Comparison of ENCODE assay signal across 17 cellular contexts in genomic region chr3:181384970-181385369, GRCh38.
"Had no signal": no experiment of that assay in that cellular context is flagged by ENCODE, and none has a peak within 500 bp of the region (broad histone marks: within the 10 kb centered on the region; RNA-seq: fewer than 3 reads in every experiment).

No MANE protein-coding gene starts in this region.

- DNase-seq: activated CD4-positive, alpha-beta T cell treated with anti-CD3 and anti-CD28 coated beads for 48 hours; activated CD8-positive, alpha-beta T cell treated with anti-CD3 and anti-CD28 coated beads for 36 hours; activated effector memory CD4-positive, alpha-beta T cell treated with anti-CD3 and anti-CD28 coated beads, Interleukin-2, amount 50 U/mL, for 16 hours; activated T-cell treated with anti-CD3 and anti-CD28 coated beads, Interleukin-2, amount 50 U/mL, for 4 hours; cortex of kidney; effector CD4-positive, alpha-beta T cell; foreskin melanocyte; heart left ventricle; ovary; stimulated activated CD4-positive, alpha-beta T cell treated with anti-CD3 and anti-CD28 coated beads, Interleukin-2, amount 100 ng/mL, for 48 hours; stimulated activated naive B cell treated with anti-CD40 and anti-IgM and Interleukin-4, amounts not matched to agents 10 μg/mL and 1 μg/mL and 100 μg/mL, for 72 hours; tibial artery; uterus had no signal

- H3K27ac ChIP-seq: heart left ventricle, ovary, tibial artery, uterus had no signal

- H3K9me3 Mint-ChIP-seq: neural crest cell had no signal

- H3K36me3 ChIP-seq: heart left ventricle, ovary, tibial artery, uterus had no signal

- ATAC-seq: activated CD8-positive, alpha-beta T cell treated with anti-CD3 and anti-CD28 coated beads for 36 hours; activated naive CD4-positive, alpha-beta T cell treated with anti-CD3 and anti-CD28 coated beads, Interleukin-2, amount 50 U/mL, for 72 hours; activated T-cell treated with anti-CD3 and anti-CD28 coated beads, Interleukin-2, amount 50 U/mL, for 4 hours; heart left ventricle had no signal

- H3K4me1 ChIP-seq: heart left ventricle, tibial artery, uterus had no signal

- H3K27ac Mint-ChIP-seq: activated CD8-positive, alpha-beta T cell treated with anti-CD3 and anti-CD28 coated beads for 36 hours; activated naive CD4-positive, alpha-beta T cell treated with anti-CD3 and anti-CD28 coated beads, Interleukin-2, amount 50 U/mL, for 72 hours; stimulated activated naive B cell treated with anti-CD40 and anti-IgM and Interleukin-4, amounts not matched to agents 10 μg/mL and 1 μg/mL and 100 μg/mL, for 72 hours had no signal

- H3K27me3 Mint-ChIP-seq: activated CD8-positive, alpha-beta T cell treated with anti-CD3 and anti-CD28 coated beads for 36 hours; stimulated activated naive B cell treated with anti-CD40 and anti-IgM and Interleukin-4, amounts not matched to agents 10 μg/mL and 1 μg/mL and 100 μg/mL, for 72 hours had no signal

- H3K4me3 Mint-ChIP-seq: activated CD8-positive, alpha-beta T cell treated with anti-CD3 and anti-CD28 coated beads for 36 hours; activated T-cell treated with anti-CD3 and anti-CD28 coated beads, Interleukin-2, amount 50 U/mL, for 4 hours; neural crest cell; stimulated activated naive B cell treated with anti-CD40 and anti-IgM and Interleukin-4, amounts not matched to agents 10 μg/mL and 1 μg/mL and 100 μg/mL, for 72 hours had no signal

- H3K36me3 Mint-ChIP-seq: activated naive CD4-positive, alpha-beta T cell treated with anti-CD3 and anti-CD28 coated beads, Interleukin-2, amount 50 U/mL, for 72 hours; stimulated activated naive B cell treated with anti-CD40 and anti-IgM and Interleukin-4, amounts not matched to agents 10 μg/mL and 1 μg/mL and 100 μg/mL, for 72 hours had no signal

- H3K4me3 ChIP-seq: heart left ventricle, lung, ovary, tibial artery, uterus had no signal

- H3K9me3 ChIP-seq: ovary, tibial artery, uterus had no signal

- H3K27me3 ChIP-seq: heart left ventricle, ovary, tibial artery, uterus had no signal

- FAIRE-seq: endothelial cell of umbilical vein had no signal
